Comparison of ENCODE assay signal across 35 cellular contexts in the genomic region with DNA sequence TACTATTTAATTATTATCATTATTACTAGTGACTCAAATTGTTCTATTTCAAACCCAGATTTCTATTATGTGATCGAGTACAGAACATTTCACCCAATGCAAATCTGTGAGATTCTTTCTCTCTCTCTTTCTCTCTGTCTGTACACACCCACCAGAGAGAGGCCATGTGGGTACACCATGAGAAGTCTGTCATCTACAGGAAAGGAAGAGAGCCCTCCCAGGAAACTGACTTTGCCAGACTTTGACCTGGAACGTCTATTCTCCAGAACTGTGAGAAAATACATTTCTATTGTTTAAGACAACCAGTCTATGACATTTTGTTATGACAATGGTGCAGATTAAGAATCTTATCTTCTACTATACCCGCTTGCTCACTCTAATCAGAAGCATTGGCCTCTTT.
"Had no signal": no experiment of that assay in that cellular context is flagged by ENCODE, and none has a peak within 500 bp of the region (broad histone marks: within the 10 kb centered on the region; RNA-seq: fewer than 3 reads in every experiment).

No MANE protein-coding gene starts in this region.

- H3K36me3 ChIP-seq: adrenal gland, ascending aorta, brain microvascular endothelial cell, breast epithelium, cardiac muscle cell had no signal

- H3K4me1 ChIP-seq: adrenal gland, ascending aorta, body of pancreas, breast epithelium had no signal

- H3K4me3 ChIP-seq: adrenal gland, ascending aorta, body of pancreas, breast epithelium, cardiac muscle cell had no signal

- H3K27ac ChIP-seq: adrenal gland, ascending aorta, body of pancreas, brain microvascular endothelial cell, breast epithelium, cardiac muscle cell had no signal

- ATAC-seq: activated naive CD4-positive, alpha-beta T cell treated with anti-CD3 and anti-CD28 coated beads, Interleukin-2, amount 50 U/mL, for 72 hours; activated naive CD8-positive, alpha-beta T cell treated with anti-CD3 and anti-CD28 coated beads, Interleukin-2, amount 50 U/mL, for 24 hours; activated T-cell treated with anti-CD3 and anti-CD28 coated beads, Interleukin-2, amount 50 U/mL, for 4 hours; activated T-cell treated with anti-CD3 and anti-CD28 coated beads, Interleukin-2, amount 50 U/mL, for 72 hours; activated T-helper 17 cell treated with anti-CD3 and anti-CD28 coated beads, Interleukin-2, amount 50 U/mL, for 72 hours; body of pancreas had no signal

- DNase-seq: activated effector memory CD4-positive, alpha-beta T cell treated with anti-CD3 and anti-CD28 coated beads, Interleukin-2, amount 50 U/mL, for 16 hours; activated effector memory CD4-positive, alpha-beta T cell treated with Interleukin-2 at 50 U/mL for 16 hours; activated gamma-delta T cell; activated gamma-delta T cell treated with Interleukin-2 at 50 U/mL for 16 hours; activated naive CD4-positive, alpha-beta T cell; activated naive CD4-positive, alpha-beta T cell treated with anti-CD3 and anti-CD28 coated beads for 36 hours; activated naive CD4-positive, alpha-beta T cell treated with anti-CD3 and anti-CD28 coated beads, Interleukin-2, amount 10 ng/mL, durations not matched to agents 7 days and 5 days; activated naive CD4-positive, alpha-beta T cell treated with anti-CD3 and anti-CD28 coated beads, Interleukin-2, amount 50 U/mL, for 16 hours; activated naive CD4-positive, alpha-beta T cell treated with Interleukin-2 at 50 U/mL for 16 hours; activated naive CD8-positive, alpha-beta T cell treated with anti-CD3 and anti-CD28 coated beads for 36 hours; activated naive CD8-positive, alpha-beta T cell treated with anti-CD3 and anti-CD28 coated beads, Interleukin-2, amount 10 ng/mL, durations not matched to agents 7 days and 5 days; activated naive CD8-positive, alpha-beta T cell treated with anti-CD3 and anti-CD28 coated beads, Interleukin-2, amount 50 U/mL, for 24 hours; activated T-cell treated with anti-CD3 and anti-CD28 coated beads for 4 hours; activated T-cell treated with anti-CD3 and anti-CD28 coated beads, Interleukin-2, amount 50 U/mL, for 1 hour; activated T-cell treated with anti-CD3 and anti-CD28 coated beads, Interleukin-2, amount 50 U/mL, for 24 hours; activated T-cell treated with anti-CD3 and anti-CD28 coated beads, Interleukin-2, amount 50 U/mL, for 4 hours; activated T-cell treated with anti-CD3 and anti-CD28 coated beads, Interleukin-2, amount 50 U/mL, for 48 hours; activated T-cell treated with anti-CD3 and anti-CD28 coated beads, Interleukin-2, amount 50 U/mL, for 72 hours; adrenal gland; amniotic stem cell; amygdala; anterior cingulate cortex; aorta; body of pancreas; brain microvascular endothelial cell; caudate nucleus; central memory CD4-positive, alpha-beta T cell; cerebellar nuclear complex had no signal

- H3K9me3 ChIP-seq: adrenal gland, ascending aorta, body of pancreas, breast epithelium had no signal

- H3K27me3 ChIP-seq: adrenal gland, ascending aorta, body of pancreas, brain microvascular endothelial cell, breast epithelium, cardiac muscle cell had no signal

- FAIRE-seq: astrocyte, bronchial epithelial cell had no signal
